In the genomic region with DNA sequence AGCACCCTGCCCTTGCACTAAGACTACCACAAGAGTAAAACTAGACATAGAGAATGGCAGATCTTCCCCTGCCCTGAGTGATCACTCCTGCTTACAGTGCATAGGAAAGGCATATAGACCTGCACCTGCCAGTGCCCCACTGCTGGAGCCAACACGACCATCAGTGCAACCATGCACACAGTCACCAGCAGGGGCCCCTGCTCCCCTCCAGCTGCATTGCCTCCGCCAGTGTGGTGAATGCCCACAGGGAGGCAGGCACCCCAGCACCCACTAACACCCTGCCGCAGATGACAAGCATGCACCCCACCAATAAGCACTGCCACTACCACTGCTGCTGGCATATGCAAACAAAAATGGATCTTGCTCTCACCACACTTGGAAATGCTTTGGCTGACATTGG, we compare ENCODE assay signal across 15 cellular contexts.
DNase-seq lines count a peak whose midpoint lies in the region; ATAC-seq and TF ChIP-seq lines count a peak whose summit lies in the region.
"Had no signal": no experiment of that assay in that cellular context is flagged by ENCODE, and none has a peak within 500 bp of the region (broad histone marks: within the 10 kb centered on the region; RNA-seq: fewer than 3 reads in every experiment).

No MANE protein-coding gene starts in this region.

- no peak overlapping the region for H3K27ac Mint-ChIP-seq in WTC11
- no peak overlapping the region for H3K27ac Mint-ChIP-seq in activated naive CD4-positive, alpha-beta T cell treated with anti-CD3 and anti-CD28 coated beads, Interleukin-2, amount 50 U/mL, for 72 hours
- H3K27ac Mint-ChIP-seq: CD4-positive, alpha-beta memory T cell had no signal

- TF ChIP-seq CTCF in HCT116 (IDR thresholded peaks at IDR 0.05 in 2 of 3, conservative IDR thresholded peaks at IDR 0.05 in 1 of 3; ENCODE audit: borderline replicate concordance in 1 of 3, insufficient read depth in 1 of 3, low read depth in 2 of 3, low read length in 2 of 3): peak in 2 of 3 experiments; percentile 5 to 18; a peak in 1 of 6 replicates
- TF ChIP-seq CTCF in WTC11 (IDR thresholded peaks at IDR 0.05): no peak; the same call in 1 of the 2 replicates

- H3K4me1 ChIP-seq in HCT116 (ENCODE audit: control insufficient read depth in 1 of 2, insufficient read depth in 2 of 2, low read length in 2 of 2): no peaks in the 10 kb centered on the region
- H3K4me1 ChIP-seq: A549, BE2C had no signal

- peaks cover 20% of the 10 kb centered on the region for H3K36me3 Mint-ChIP-seq in WTC11
- peaks cover 0 to 8% of the 10 kb centered on the region in 2 donors for H3K36me3 Mint-ChIP-seq in activated naive CD4-positive, alpha-beta T cell treated with anti-CD3 and anti-CD28 coated beads, Interleukin-2, amount 50 U/mL, for 72 hours
- H3K36me3 Mint-ChIP-seq: CD4-positive, alpha-beta memory T cell had no signal

- H3K36me3 ChIP-seq in HCT116 (ENCODE audit: control insufficient read depth in 1 of 2, insufficient read depth in 2 of 2, low read length in 2 of 2) (no peaks in the 10 kb centered on the region), MG63 (no peaks in the 10 kb centered on the region)
- H3K36me3 ChIP-seq: BE2C had no signal

- H3K4me3 ChIP-seq in HCT116 (replicated peaks in 1 of 2; ENCODE audit: low read depth in 1 of 2, low read length in 2 of 2) (no peak overlapping the region), MG63 (no peak overlapping the region)
- H3K4me3 ChIP-seq: A549, GM12878 had no signal

- RAD21 ChIA-PET in HCT116 (lab: Charles Lee; ENCODE audit: low non-redundant PET in 1 of 2, low total read pairs in 2 of 2, uncharacterized antibody in 2 of 2, unreplicated experiment in 2 of 2): no interaction called here

- no peak overlapping the region for H3K9ac ChIP-seq in HCT116 (ENCODE audit: low read length)

- H3K27me3 ChIP-seq in HCT116 (ENCODE audit: insufficient read depth, low read length) (no peaks in the 10 kb centered on the region), MG63 (no peaks in the 10 kb centered on the region)
- H3K27me3 ChIP-seq: BE2C had no signal

- no peaks in the 10 kb centered on the region for H3K9me3 ChIP-seq in HCT116 (ENCODE audit: control insufficient read depth in 1 of 2, insufficient read depth in 1 of 2, low read depth in 1 of 2, low read length in 2 of 2)
- H3K9me3 ChIP-seq in MG63: no peaks in the 10 kb centered on the region
- H3K9me3 ChIP-seq: A549, BE2C had no signal

- CTCF ChIA-PET in HCT116 (lab: Charles Lee): no interaction called here
- CTCF ChIA-PET in WTC11 (lab: Charles Lee): no interaction called here

- no TSS peak for BruUV-seq in HCT116 (replicated peaks; lab: Mats Ljungman, UMichigan)

- H3K4me1 Mint-ChIP-seq in WTC11: no peaks in the 10 kb centered on the region
- H3K4me1 Mint-ChIP-seq: CD4-positive, alpha-beta memory T cell had no signal

- no peak overlapping the region for H2AFZ ChIP-seq in HCT116 (ENCODE audit: low read depth, low read length, poor library complexity, severe bottlenecking)

- no peak for DNase-seq in HCT116 (ENCODE audit: low read depth, low spot score)
- DNase-seq in WTC11 (ENCODE audit: low spot score): peak; percentile 26
- DNase-seq in iPS-NIHi11 (ENCODE audit: low spot score): peak; percentile 8
- DNase-seq in activated naive CD4-positive, alpha-beta T cell treated with anti-CD3 and anti-CD28 coated beads, Interleukin-2, amount 50 U/mL, for 72 hours (ENCODE audit: low spot score in 2 of 2): no peak
- DNase-seq in hepatic stellate cell (ENCODE audit: low spot score): no peak
- DNase-seq in NCI-H69 (lab: John Stamatoyannopoulos, UW): no peak
- no peak for DNase-seq in MG63
- DNase-seq: BE2C; CD4-positive, alpha-beta memory T cell; DMS79; GOT3 had no signal

- H3K79me2 ChIP-seq in HCT116 (ENCODE audit: insufficient read depth, low read length): peaks cover 12% of the 10 kb centered on the region; the same call in 1 of the 2 replicates

- no peaks in the 10 kb centered on the region for H4K20me1 ChIP-seq in HCT116 (ENCODE audit: insufficient read depth)

- H3K4me2 ChIP-seq in HCT116 (ENCODE audit: low read length): no peak overlapping the region
- H3K4me2 ChIP-seq: A549 had no signal

- intact Hi-C loops in HCT116 (cut with micrococcal nuclease): no loop called here

- TF ChIP-seq RAD21 in HCT116 (IDR thresholded peaks at IDR 0.05; ENCODE audit: low read depth): no peak

- ATAC-seq in HCT116: no peak
- ATAC-seq in WTC11: peak; percentile 64; the same call in 1 of the 2 replicates
- ATAC-seq in activated naive CD4-positive, alpha-beta T cell treated with anti-CD3 and anti-CD28 coated beads, Interleukin-2, amount 50 U/mL, for 72 hours: no peak
- ATAC-seq: A549, GM12878, HepG2 had no signal

- no peak overlapping the region for H3K4me3 Mint-ChIP-seq in WTC11
- H3K4me3 Mint-ChIP-seq: CD4-positive, alpha-beta memory T cell had no signal

- H3K9me3 Mint-ChIP-seq in WTC11: peaks cover 46% of the 10 kb centered on the region
- H3K9me3 Mint-ChIP-seq in activated naive CD4-positive, alpha-beta T cell treated with anti-CD3 and anti-CD28 coated beads, Interleukin-2, amount 50 U/mL, for 72 hours: peaks cover 16 to 30% of the 10 kb centered on the region in 2 donors

- POLR2A ChIA-PET in HCT116 (lab: Charles Lee): no interaction called here
- POLR2A ChIA-PET in WTC11 (lab: Charles Lee): no interaction called here

- H3K27ac ChIP-seq in HCT116 (ENCODE audit: low read depth, low read length): no peak overlapping the region
- H3K27ac ChIP-seq: A549, C4-2B had no signal

- H3K27me3 Mint-ChIP-seq in WTC11 (ENCODE audit: low read depth): peaks cover 5% of the 10 kb centered on the region; the same call in 1 of the 2 replicates
- H3K27me3 Mint-ChIP-seq: CD4-positive, alpha-beta memory T cell had no signal

- H3K9me2 ChIP-seq in HCT116 (ENCODE audit: insufficient read depth): no peaks in the 10 kb centered on the region

- no peak for TF ChIP-seq POLR2A in HCT116 (IDR thresholded peaks at IDR 0.05; ENCODE audit: borderline replicate concordance, extremely low read depth, insufficient read depth, insufficient read length)

TF ChIP-seq in HCT116, 20 proteins besides CTCF, POLR2A, EP300 and RAD21:
- TF ChIP-seq SP1 (IDR thresholded peaks at IDR 0.05; ENCODE audit: low read depth): no peak
- TF ChIP-seq YY1 (IDR thresholded peaks at IDR 0.05; ENCODE audit: extremely low read depth, insufficient replicate concordance, low read depth, low read length): no peak
- no peak for TF ChIP-seq EZH2 (IDR thresholded peaks at IDR 0.05)
- no peak for TF ChIP-seq JUND (IDR thresholded peaks at IDR 0.05)
- no peak for TF ChIP-seq POLR2AphosphoS5 (IDR thresholded peaks at IDR 0.05; ENCODE audit: low read depth, low read length)
- no peak for TF ChIP-seq CEBPB (IDR thresholded peaks at IDR 0.05; ENCODE audit: low read depth)
- no peak for TF ChIP-seq SIN3A (IDR thresholded peaks at IDR 0.05; ENCODE audit: low read depth)

TF ChIP-seq in WTC11, 78 proteins besides CTCF, POLR2A, EP300 and RAD21 (continues in another document):
- TF ChIP-seq ZSCAN18 (CRISPR knock-in tag; IDR thresholded peaks at IDR 0.05) (no peak), ZNF121 (CRISPR knock-in tag; IDR thresholded peaks at IDR 0.05) (no peak), JUN (CRISPR knock-in tag; IDR thresholded peaks at IDR 0.05) (no peak), ERG (CRISPR knock-in tag; IDR thresholded peaks at IDR 0.05) (no peak), ETV6 (CRISPR knock-in tag; IDR thresholded peaks at IDR 0.05) (no peak)
- TF ChIP-seq, protein P1, sequence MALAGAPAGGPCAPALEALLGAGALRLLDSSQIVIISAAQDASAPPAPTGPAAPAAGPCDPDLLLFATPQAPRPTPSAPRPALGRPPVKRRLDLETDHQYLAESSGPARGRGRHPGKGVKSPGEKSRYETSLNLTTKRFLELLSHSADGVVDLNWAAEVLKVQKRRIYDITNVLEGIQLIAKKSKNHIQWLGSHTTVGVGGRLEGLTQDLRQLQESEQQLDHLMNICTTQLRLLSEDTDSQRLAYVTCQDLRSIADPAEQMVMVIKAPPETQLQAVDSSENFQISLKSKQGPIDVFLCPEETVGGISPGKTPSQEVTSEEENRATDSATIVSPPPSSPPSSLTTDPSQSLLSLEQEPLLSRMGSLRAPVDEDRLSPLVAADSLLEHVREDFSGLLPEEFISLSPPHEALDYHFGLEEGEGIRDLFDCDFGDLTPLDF (CRISPR knock-in tag; IDR thresholded peaks at IDR 0.05): no peak
- TF ChIP-seq, protein P2, sequence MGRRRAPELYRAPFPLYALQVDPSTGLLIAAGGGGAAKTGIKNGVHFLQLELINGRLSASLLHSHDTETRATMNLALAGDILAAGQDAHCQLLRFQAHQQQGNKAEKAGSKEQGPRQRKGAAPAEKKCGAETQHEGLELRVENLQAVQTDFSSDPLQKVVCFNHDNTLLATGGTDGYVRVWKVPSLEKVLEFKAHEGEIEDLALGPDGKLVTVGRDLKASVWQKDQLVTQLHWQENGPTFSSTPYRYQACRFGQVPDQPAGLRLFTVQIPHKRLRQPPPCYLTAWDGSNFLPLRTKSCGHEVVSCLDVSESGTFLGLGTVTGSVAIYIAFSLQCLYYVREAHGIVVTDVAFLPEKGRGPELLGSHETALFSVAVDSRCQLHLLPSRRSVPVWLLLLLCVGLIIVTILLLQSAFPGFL (CRISPR knock-in tag; IDR thresholded peaks at IDR 0.05; ENCODE audit: borderline replicate concordance): no peak

Comparison
In these comparisons a context has a peak if more than half of its experiments do, and no peak if none do; other contexts are left out.
1. DNase-seq: peak in WTC11 (single experiment) and iPS-NIHi11 (single experiment); none in HCT116 (single experiment), activated naive CD4-positive, alpha-beta T cell treated with anti-CD3 and anti-CD28 coated beads, Interleukin-2, amount 50 U/mL, for 72 hours (0 of 2), hepatic stellate cell (single experiment), NCI-H69 (single experiment) and MG63 (single experiment).
2. Of the 4 proteins assayed by ChIP-seq in both WTC11 and HCT116: peak only in WTC11: none; only in HCT116: CTCF; in both: none; in neither: 3.